ENCODE assay signal across 8 cellular contexts in the genomic region with DNA sequence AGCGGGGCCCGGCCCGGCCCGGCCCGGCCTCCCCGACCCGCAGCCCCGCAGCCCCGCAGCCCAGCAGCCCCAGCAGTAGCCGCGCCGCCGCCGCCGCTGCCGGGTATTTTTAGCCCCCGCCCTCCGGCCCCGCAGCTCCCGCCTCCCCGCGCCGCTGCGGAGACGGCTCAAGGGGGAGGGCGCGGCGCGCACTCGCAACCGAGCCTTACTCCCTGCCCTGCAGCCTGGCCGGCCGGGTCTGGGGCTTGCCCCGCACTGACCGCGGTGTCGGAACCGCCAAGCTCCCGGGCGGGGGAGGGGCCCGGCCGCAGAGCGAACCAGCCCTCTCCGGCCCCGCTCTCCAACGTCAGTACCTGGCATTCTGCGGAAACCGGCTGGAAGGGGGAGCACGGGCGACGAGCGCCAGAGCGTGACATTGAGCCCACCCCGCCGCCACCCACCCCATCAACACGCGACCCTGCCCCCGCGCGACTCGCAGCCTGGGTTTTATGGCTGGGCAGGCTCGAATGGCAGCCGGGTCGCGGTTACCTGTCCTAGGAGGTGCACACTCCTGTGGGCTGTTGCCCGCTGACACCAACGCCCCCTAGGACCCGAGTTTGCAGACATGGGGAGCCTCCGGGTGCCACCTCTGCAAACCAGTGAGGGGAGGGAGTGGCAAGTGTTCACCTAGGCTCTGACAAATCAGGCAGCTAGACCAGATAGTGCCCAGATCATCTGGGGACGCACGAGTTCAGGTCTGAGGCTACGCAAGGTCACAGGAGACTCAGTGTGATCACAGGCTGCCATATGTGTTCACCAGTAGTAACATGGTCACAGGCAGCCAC. TPM values are rescaled to one million over a fixed set of nuclear protein-coding genes. Genes with fewer than 3 reads are reported as not detected.
DNase-seq lines count a peak whose midpoint lies in the region; ATAC-seq lines count a peak whose summit lies in the region.

A gene with protein sequence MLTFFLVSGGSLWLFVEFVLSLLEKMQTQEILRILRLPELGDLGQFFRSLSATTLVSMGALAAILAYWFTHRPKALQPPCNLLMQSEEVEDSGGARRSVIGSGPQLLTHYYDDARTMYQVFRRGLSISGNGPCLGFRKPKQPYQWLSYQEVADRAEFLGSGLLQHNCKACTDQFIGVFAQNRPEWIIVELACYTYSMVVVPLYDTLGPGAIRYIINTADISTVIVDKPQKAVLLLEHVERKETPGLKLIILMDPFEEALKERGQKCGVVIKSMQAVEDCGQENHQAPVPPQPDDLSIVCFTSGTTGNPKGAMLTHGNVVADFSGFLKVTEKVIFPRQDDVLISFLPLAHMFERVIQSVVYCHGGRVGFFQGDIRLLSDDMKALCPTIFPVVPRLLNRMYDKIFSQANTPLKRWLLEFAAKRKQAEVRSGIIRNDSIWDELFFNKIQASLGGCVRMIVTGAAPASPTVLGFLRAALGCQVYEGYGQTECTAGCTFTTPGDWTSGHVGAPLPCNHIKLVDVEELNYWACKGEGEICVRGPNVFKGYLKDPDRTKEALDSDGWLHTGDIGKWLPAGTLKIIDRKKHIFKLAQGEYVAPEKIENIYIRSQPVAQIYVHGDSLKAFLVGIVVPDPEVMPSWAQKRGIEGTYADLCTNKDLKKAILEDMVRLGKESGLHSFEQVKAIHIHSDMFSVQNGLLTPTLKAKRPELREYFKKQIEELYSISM (minus strand): TSS at position 98 of the 824 bp plus-strand sequence. CDS start 105 bp downstream, outside the sequence.

- ATAC-seq in sciatic nerve: no peak
- no peak for ATAC-seq in HG02840 (IDR thresholded peaks at IDR 0.05; ENCODE audit: low FRiP score, unreplicated experiment)

- intact Hi-C loops in sciatic nerve (cut with DNase I): loop anchor here (2.0 kb wide), 1 partner anchor 431 kb away; no protein-coding TSS in a partner anchor

- DNase-seq in Daoy (ENCODE audit: low read depth) (peak; percentile 26), SW480 (ENCODE audit: low spot score) (peak; percentile 16), astrocyte of the hippocampus (ENCODE audit: low read depth, low spot score) (peak; percentile 35), hypothalamus (lab: John Stamatoyannopoulos, UW) (peak in 27 of 51 donors; percentile 13 to 70 (median 46)), sciatic nerve (ENCODE audit: low spot score) (peak; percentile 51), NOMO-1 (lab: John Stamatoyannopoulos, UW; ENCODE audit: unreplicated experiment in 2 of 2) (no peak), NCI-H2107 (lab: John Stamatoyannopoulos, UW) (no peak)

RNA-seq across cellular contexts. Expression of the gene that starts here (rescaled TPM):
- 0.06 and 0.46 TPM in 2 replicates for total RNA-seq in Daoy (2014; rRNA removed; shearing (Covaris generic))
- total RNA-seq in sciatic nerve: 3.3 TPM

Comparison
In these comparisons a context has a peak if more than half of its experiments do, and no peak if none do; other contexts are left out.
1. Peak in DNase-seq in Daoy; RNA of the gene not detected or under 1 TPM.
2. DNase-seq: peak in SW480 (single experiment), astrocyte of the hippocampus (single experiment), hypothalamus (27 of 51) and sciatic nerve (single experiment); none in NOMO-1 (0 of 2) and NCI-H2107 (single experiment).